24 cellular contexts compared by ENCODE assay signal in the genomic region with DNA sequence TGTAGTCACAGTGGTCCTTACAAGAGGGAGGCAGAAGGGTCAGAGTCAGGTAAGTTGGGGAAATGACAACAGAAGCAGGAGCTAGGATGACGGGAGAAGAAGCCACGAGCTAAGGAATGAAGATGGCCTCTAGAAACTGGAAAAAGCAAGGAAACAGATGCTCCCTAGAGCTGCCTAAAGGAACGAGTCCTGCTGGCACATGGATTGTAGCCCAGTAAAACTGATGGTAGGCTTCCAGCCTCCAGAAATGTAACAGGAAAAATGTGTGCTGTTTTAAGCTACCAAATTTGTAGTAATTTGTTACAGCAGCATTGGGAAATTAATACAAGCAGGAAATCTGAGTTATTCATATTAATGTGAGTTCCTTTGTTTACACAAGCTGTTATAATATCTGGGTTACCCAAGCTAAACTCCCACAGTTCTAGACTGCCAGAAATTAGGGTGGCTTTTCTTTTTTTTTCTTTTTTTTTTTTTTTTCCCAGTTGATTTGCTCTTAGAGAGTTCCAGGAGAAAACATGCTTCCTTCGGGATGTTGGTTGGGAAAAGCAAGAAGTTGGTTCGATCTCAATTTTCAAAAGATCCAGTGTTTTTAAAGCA.
"Had no signal": no experiment of that assay in that cellular context is flagged by ENCODE, and none has a peak within 500 bp of the region (broad histone marks: within the 10 kb centered on the region; RNA-seq: fewer than 3 reads in every experiment).

No MANE protein-coding gene starts in this region.

- H2AFZ ChIP-seq: hepatocyte had no signal

- H3K27me3 ChIP-seq: dorsolateral prefrontal cortex, esophagus squamous epithelium, hepatocyte, neutrophil, right atrium auricular region, sigmoid colon, suprapubic skin, thyroid gland had no signal

- H3K9me3 Mint-ChIP-seq: effector memory CD8-positive, alpha-beta T cell; naive B cell had no signal

- H3K4me1 ChIP-seq: esophagus squamous epithelium, left ventricle myocardium inferior, lower lobe of right lung, right atrium auricular region, sigmoid colon, suprapubic skin, thyroid gland had no signal

- H3K79me2 ChIP-seq: hepatocyte had no signal

- H3K9me3 ChIP-seq: esophagus squamous epithelium, lower lobe of right lung, neutrophil, right atrium auricular region, sigmoid colon, suprapubic skin, thyroid gland had no signal

- ATAC-seq: effector memory CD8-positive, alpha-beta T cell; left cardiac atrium; lower lobe of right lung had no signal

- H3K36me3 Mint-ChIP-seq: memory B cell, naive B cell, type B pancreatic cell had no signal

- H3K4me2 ChIP-seq: hepatocyte had no signal

- H3K27ac ChIP-seq: coronary artery, esophagus squamous epithelium, hepatocyte, left ventricle myocardium inferior, lower lobe of right lung, neutrophil, right atrium auricular region, sigmoid colon, skin epidermis, suprapubic skin, thyroid gland had no signal

- H3K36me3 ChIP-seq: esophagus squamous epithelium, left ventricle myocardium inferior, lower lobe of right lung, neutrophil, right atrium auricular region, sigmoid colon, suprapubic skin, thyroid gland had no signal

- H3K4me3 Mint-ChIP-seq: effector memory CD8-positive, alpha-beta T cell; memory B cell; naive B cell; nephron; type B pancreatic cell had no signal

- DNase-seq: effector memory CD8-positive, alpha-beta T cell; esophagus squamous epithelium; foreskin melanocyte; head of caudate nucleus; kidney; left cardiac atrium; left ventricle myocardium inferior; lower lobe of right lung; midbrain; naive B cell; sigmoid colon; stimulated activated CD4-positive, alpha-beta T cell treated with anti-CD3 and anti-CD28 coated beads, Interleukin-12 subunit alpha, Interleukin-12 subunit beta, amount 100 ng/mL, for 4 hours; stimulated activated naive CD4-positive, alpha-beta T cell treated with Interleukin-2 at 50 U/mL for 16 hours; thyroid gland had no signal

- H3K4me3 ChIP-seq: coronary artery, dorsolateral prefrontal cortex, esophagus squamous epithelium, hepatocyte, left ventricle myocardium inferior, lower lobe of right lung, right atrium auricular region, sigmoid colon, skin epidermis, suprapubic skin, thyroid gland had no signal

- H3K27ac Mint-ChIP-seq: effector memory CD8-positive, alpha-beta T cell; memory B cell; nephron; type B pancreatic cell had no signal
